In the genomic region with DNA sequence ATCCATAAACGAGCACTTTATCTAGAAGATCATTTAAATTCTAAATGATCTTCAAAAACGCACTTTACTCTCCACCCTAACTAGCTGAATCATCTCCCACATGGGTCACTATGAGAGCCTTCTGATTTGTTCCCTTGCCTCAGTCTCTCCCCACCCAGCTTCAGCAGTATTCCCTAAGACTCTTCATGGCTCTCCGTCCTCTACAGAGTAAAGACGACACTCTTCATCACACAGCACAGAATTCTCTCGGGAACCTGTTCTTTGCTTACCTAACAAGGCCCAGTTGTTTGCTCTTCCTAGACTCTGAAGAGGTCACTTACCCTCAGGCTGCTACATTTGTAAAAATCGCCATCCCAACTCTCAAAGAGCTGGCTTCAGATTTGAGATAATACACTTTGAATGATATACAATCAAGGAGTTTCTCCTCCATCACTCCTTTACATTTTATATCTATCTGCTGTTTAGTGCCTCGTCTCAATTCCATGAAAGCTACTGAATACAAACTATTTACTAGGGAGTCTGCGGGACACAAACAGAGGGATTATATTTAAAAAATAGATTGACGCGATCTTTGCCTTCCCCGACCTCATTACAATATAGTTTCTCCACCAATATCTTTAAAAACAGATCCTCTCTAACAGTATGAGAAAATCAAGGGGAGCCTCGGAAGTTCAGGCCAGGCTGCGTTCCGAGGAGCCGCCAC, we compare ENCODE assay signal across 8 cellular contexts. TPM values are rescaled to one million over a fixed set of nuclear protein-coding genes. Genes with fewer than 3 reads are reported as not detected.
A peak's percentile ranks its signal among the peaks of the same experiment; 100 is the strongest.
DNase-seq lines count a peak whose midpoint lies in the region; ATAC-seq and TF ChIP-seq lines count a peak whose summit lies in the region.

No MANE protein-coding gene starts in this region.

- CTCF ChIA-PET in BJ (lab: Yijun Ruan, JAX), result interaction anchor here (0.7 to 2.7 kb wide), 4 partner anchors 110 to 559 kb away, joined by 3 to 11 read pairs (median 4); a partner anchor contains a TSS

- no peaks in the 10 kb centered on the region for H3K9me3 ChIP-seq in mononuclear cell (ENCODE audit: low read depth, low read length)

- peak overlapping the region; percentile 91 to 99 (median 97) for H3K4me3 Mint-ChIP-seq in brain

- H3K4me1 Mint-ChIP-seq in brain, result peaks cover 51% of the 10 kb centered on the region

- H3K27me3 ChIP-seq in BJ (ENCODE audit: control insufficient read depth, insufficient read depth, low read length) (no peaks in the 10 kb centered on the region), mononuclear cell (ENCODE audit: insufficient read depth, low read length) (no peaks in the 10 kb centered on the region)

- H3K27me3 Mint-ChIP-seq in brain, result peaks cover 16% of the 10 kb centered on the region

- POLR2A ChIA-PET in BJ (lab: Charles Lee), result no interaction called here

- H3K4me1 ChIP-seq in mononuclear cell (ENCODE audit: insufficient read depth, low read length), result peaks cover 17% of the 10 kb centered on the region

- no peak for DNase-seq in BJ (ENCODE audit: low read depth)
- peak; percentile 15 for DNase-seq in KBM-7
- DNase-seq in stimulated activated CD4-positive, alpha-beta T cell treated with anti-CD3 and anti-CD28 coated beads, Interleukin-4, amount 100 ng/mL, for 24 hours, result no peak
- no peak for DNase-seq in left lobe of liver (ENCODE audit: low spot score)
- no peak for DNase-seq in NCI-H446 treated with DMSO at 0.1 percent for 48 hours (lab: John Stamatoyannopoulos, UW)

- no peak for ATAC-seq in left lobe of liver
- no peak for ATAC-seq in GM19023 (IDR thresholded peaks at IDR 0.05; ENCODE audit: unreplicated experiment)

- peak overlapping the region; percentile 97 to 99 (median 99) for H3K27ac Mint-ChIP-seq in brain

- no peaks in the 10 kb centered on the region for H3K36me3 ChIP-seq in BJ (ENCODE audit: control insufficient read depth, insufficient read depth, low read length)

- TF ChIP-seq CTCF in BJ (IDR thresholded peaks at IDR 0.05; ENCODE audit: insufficient read depth, low read depth, low read length) (no peak), brain (conservative IDR thresholded peaks at IDR 0.05) (no peak)

- no peaks in the 10 kb centered on the region for H3K9me3 Mint-ChIP-seq in brain

- H3K4me3 ChIP-seq in BJ (ENCODE audit: low read depth, low read length) (peak overlapping the region; percentile 79), mononuclear cell (ENCODE audit: low read length) (peak overlapping the region; percentile 86)

- in situ Hi-C loops in KBM-7 (cut with MboI; ENCODE audit: low pct_unique_long_range_greater_than_20kb, low sequenced_read_pairs), result no loop called here

- peaks cover 19% of the 10 kb centered on the region for H3K36me3 Mint-ChIP-seq in brain

RNA-seq across cellular contexts. Expression of a gene that starts 0.5 kb away (rescaled TPM):
- 24.0 and 31.1 TPM in 2 replicates for polyA plus RNA-seq in BJ (2011; rRNA removed)
- 43.8 and 65.9 TPM in 2 replicates for polyA minus RNA-seq in BJ (2011; rRNA and poly(A)+ RNA removed)
- 35.9 TPM for polyA plus RNA-seq in brain (ENCODE audit: insufficient read depth, low read depth, low replicate concordance)
- total RNA-seq in mononuclear cell, result 29.5 TPM
- 16.3 TPM for total RNA-seq in left lobe of liver

RNA-seq across cellular contexts. Expression of a gene that starts 18.5 kb away (rescaled TPM):
- polyA plus RNA-seq in BJ (2011; rRNA removed) (3.8 and 5.1 TPM in 2 replicates), brain (ENCODE audit: insufficient read depth, low read depth, low replicate concordance) (14.3 TPM)
- polyA minus RNA-seq in BJ (2011; rRNA and poly(A)+ RNA removed), result 2.8 TPM in 2 replicates
- total RNA-seq in mononuclear cell (26.7 TPM), left lobe of liver (4.4 TPM)

RNA-seq across cellular contexts. Expression of a gene that starts 18.5 kb away (rescaled TPM):
- polyA plus RNA-seq in BJ (2011; rRNA removed), result 1.4 and 2.8 TPM in 2 replicates
- polyA minus RNA-seq in BJ (2011; rRNA and poly(A)+ RNA removed), result 0.98 and 1.0 TPM in 2 replicates
- 1.9 TPM for polyA plus RNA-seq in brain (ENCODE audit: insufficient read depth, low read depth, low replicate concordance)
- 2.8 TPM for total RNA-seq in mononuclear cell
- 2.1 TPM for total RNA-seq in left lobe of liver
